9 cellular contexts compared by ENCODE assay signal in genomic region chr10:132570771-132571564, GRCh38. TPM values are rescaled to one million over a fixed set of nuclear protein-coding genes. Genes with fewer than 3 reads are reported as not detected.
A peak's percentile ranks its signal among the peaks of the same experiment; 100 is the strongest.
DNase-seq lines count a peak whose midpoint lies in the region; ATAC-seq lines count a peak whose summit lies in the region.
"Had no signal": no experiment of that assay in that cellular context is flagged by ENCODE, and none has a peak within 500 bp of the region (broad histone marks: within the 10 kb centered on the region; RNA-seq: fewer than 3 reads in every experiment).

No MANE protein-coding gene starts in this region.

- ATAC-seq in activated T-cell treated with anti-CD3 and anti-CD28 coated beads, Interleukin-2, amount 50 U/mL, for 72 hours (replicated peaks in 1 of 2) = no peak
- ATAC-seq in HG02885 (IDR thresholded peaks at IDR 0.05; ENCODE audit: poor library complexity, unreplicated experiment) (peak; percentile 38), left ventricle myocardium superior (peak; percentile 33)
- no peak for ATAC-seq in activated CD8-positive, alpha-beta memory T cell treated with anti-CD3 and anti-CD28 coated beads, Interleukin-2, amount 10 ng/mL, durations not matched to agents 7 days and 5 days
- ATAC-seq in activated T-helper 17 cell treated with anti-CD3 and anti-CD28 coated beads, Interleukin-2, amount 50 U/mL, for 72 hours (replicated peaks) = no peak

- H3K36me3 Mint-ChIP-seq in activated T-cell treated with anti-CD3 and anti-CD28 coated beads, Interleukin-2, amount 50 U/mL, for 24 hours (ENCODE audit: low read depth) = no peaks in the 10 kb centered on the region
- peaks cover 0 to 2% of the 10 kb centered on the region in 2 donors for H3K36me3 Mint-ChIP-seq in activated T-cell treated with anti-CD3 and anti-CD28 coated beads, Interleukin-2, amount 50 U/mL, for 72 hours (ENCODE audit: insufficient read depth in 2 of 2)
- H3K36me3 Mint-ChIP-seq in activated CD8-positive, alpha-beta memory T cell treated with anti-CD3 and anti-CD28 coated beads, Interleukin-2, amount 10 ng/mL, durations not matched to agents 7 days and 5 days = no peaks in the 10 kb centered on the region
- H3K36me3 Mint-ChIP-seq in activated T-helper 17 cell treated with anti-CD3 and anti-CD28 coated beads, Interleukin-2, amount 50 U/mL, for 72 hours (ENCODE audit: low read depth) = peaks cover 16% of the 10 kb centered on the region

- H3K9me3 Mint-ChIP-seq in activated T-cell treated with anti-CD3 and anti-CD28 coated beads, Interleukin-2, amount 50 U/mL, for 24 hours = no peaks in the 10 kb centered on the region
- no peaks in the 10 kb centered on the region for H3K9me3 Mint-ChIP-seq in activated T-cell treated with anti-CD3 and anti-CD28 coated beads, Interleukin-2, amount 50 U/mL, for 72 hours
- no peaks in the 10 kb centered on the region for H3K9me3 Mint-ChIP-seq in activated CD8-positive, alpha-beta memory T cell treated with anti-CD3 and anti-CD28 coated beads, Interleukin-2, amount 10 ng/mL, durations not matched to agents 7 days and 5 days (ENCODE audit: low read depth)
- no peaks in the 10 kb centered on the region for H3K9me3 Mint-ChIP-seq in activated T-helper 17 cell treated with anti-CD3 and anti-CD28 coated beads, Interleukin-2, amount 50 U/mL, for 72 hours
- H3K9me3 Mint-ChIP-seq: CD8-positive, alpha-beta memory T cell had no signal

- intact Hi-C loops in left ventricle myocardium superior (cut with micrococcal nuclease) = no loop called here

- H3K4me3 Mint-ChIP-seq in activated T-cell treated with anti-CD3 and anti-CD28 coated beads, Interleukin-2, amount 50 U/mL, for 24 hours = no peak overlapping the region
- H3K4me3 Mint-ChIP-seq in activated T-cell treated with anti-CD3 and anti-CD28 coated beads, Interleukin-2, amount 50 U/mL, for 72 hours = no peak overlapping the region
- no peak overlapping the region for H3K4me3 Mint-ChIP-seq in activated CD8-positive, alpha-beta memory T cell treated with anti-CD3 and anti-CD28 coated beads, Interleukin-2, amount 10 ng/mL, durations not matched to agents 7 days and 5 days
- H3K4me3 Mint-ChIP-seq in activated T-helper 17 cell treated with anti-CD3 and anti-CD28 coated beads, Interleukin-2, amount 50 U/mL, for 72 hours = no peak overlapping the region

- H3K27me3 Mint-ChIP-seq in activated T-cell treated with anti-CD3 and anti-CD28 coated beads, Interleukin-2, amount 50 U/mL, for 24 hours = no peaks in the 10 kb centered on the region
- H3K27me3 Mint-ChIP-seq in activated T-cell treated with anti-CD3 and anti-CD28 coated beads, Interleukin-2, amount 50 U/mL, for 72 hours (ENCODE audit: low read depth) = no peaks in the 10 kb centered on the region
- H3K27me3 Mint-ChIP-seq in activated CD8-positive, alpha-beta memory T cell treated with anti-CD3 and anti-CD28 coated beads, Interleukin-2, amount 10 ng/mL, durations not matched to agents 7 days and 5 days = peaks cover 11% of the 10 kb centered on the region
- no peaks in the 10 kb centered on the region for H3K27me3 Mint-ChIP-seq in activated T-helper 17 cell treated with anti-CD3 and anti-CD28 coated beads, Interleukin-2, amount 50 U/mL, for 72 hours
- H3K27me3 Mint-ChIP-seq: CD8-positive, alpha-beta memory T cell had no signal

- CTCF ChIA-PET in activated CD8-positive, alpha-beta memory T cell treated with anti-CD3 and anti-CD28 coated beads, Interleukin-2, amount 10 ng/mL, durations not matched to agents 7 days and 5 days (lab: Charles Lee) = interaction anchor here (1.1 to 1.9 kb wide), 4 partner anchors 20 to 53 kb away, joined by 3 to 10 read pairs (median 4); no protein-coding TSS in a partner anchor

- H3K4me1 Mint-ChIP-seq in activated T-cell treated with anti-CD3 and anti-CD28 coated beads, Interleukin-2, amount 50 U/mL, for 24 hours (ENCODE audit: low read depth) = peaks cover 14% of the 10 kb centered on the region
- H3K4me1 Mint-ChIP-seq in activated T-cell treated with anti-CD3 and anti-CD28 coated beads, Interleukin-2, amount 50 U/mL, for 72 hours (ENCODE audit: low read depth) = peaks cover 2% of the 10 kb centered on the region
- H3K4me1 Mint-ChIP-seq in activated CD8-positive, alpha-beta memory T cell treated with anti-CD3 and anti-CD28 coated beads, Interleukin-2, amount 10 ng/mL, durations not matched to agents 7 days and 5 days = peaks cover under 1% of the 10 kb centered on the region
- peaks cover 15% of the 10 kb centered on the region for H3K4me1 Mint-ChIP-seq in activated T-helper 17 cell treated with anti-CD3 and anti-CD28 coated beads, Interleukin-2, amount 50 U/mL, for 72 hours

- no peak for DNase-seq in activated T-cell treated with anti-CD3 and anti-CD28 coated beads, Interleukin-2, amount 50 U/mL, for 24 hours
- DNase-seq in activated T-cell treated with anti-CD3 and anti-CD28 coated beads, Interleukin-2, amount 50 U/mL, for 72 hours = no peak
- peak; percentile 14 to 64 for DNase-seq in NCI-H526 (lab: John Stamatoyannopoulos, UW)
- peak; percentile 64 for DNase-seq in left ventricle myocardium superior
- DNase-seq in activated CD8-positive, alpha-beta memory T cell treated with anti-CD3 and anti-CD28 coated beads, Interleukin-2, amount 10 ng/mL, durations not matched to agents 7 days and 5 days = no peak
- no peak for DNase-seq in T1000 (lab: John Stamatoyannopoulos, UW)

- H3K27ac Mint-ChIP-seq in activated T-cell treated with anti-CD3 and anti-CD28 coated beads, Interleukin-2, amount 50 U/mL, for 24 hours = peak overlapping the region; percentile 88
- H3K27ac Mint-ChIP-seq in activated T-cell treated with anti-CD3 and anti-CD28 coated beads, Interleukin-2, amount 50 U/mL, for 72 hours = no peak overlapping the region
- no peak overlapping the region for H3K27ac Mint-ChIP-seq in activated CD8-positive, alpha-beta memory T cell treated with anti-CD3 and anti-CD28 coated beads, Interleukin-2, amount 10 ng/mL, durations not matched to agents 7 days and 5 days
- no peak overlapping the region for H3K27ac Mint-ChIP-seq in activated T-helper 17 cell treated with anti-CD3 and anti-CD28 coated beads, Interleukin-2, amount 50 U/mL, for 72 hours

RNA-seq across cellular contexts. Expression of gene INPP5A, which starts 33.4 kb away (rescaled TPM):
- total RNA-seq in activated T-cell treated with anti-CD3 and anti-CD28 coated beads, Interleukin-2, amount 50 U/mL, for 72 hours = 10 to 100 TPM; 11.0 to 14.9 TPM
- 108 TPM for total RNA-seq in left ventricle myocardium superior
- total RNA-seq in activated CD8-positive, alpha-beta memory T cell treated with anti-CD3 and anti-CD28 coated beads, Interleukin-2, amount 10 ng/mL, durations not matched to agents 7 days and 5 days = 1 to 10 TPM; 6.6 to 7.0 TPM
- total RNA-seq in activated T-helper 17 cell treated with anti-CD3 and anti-CD28 coated beads, Interleukin-2, amount 50 U/mL, for 72 hours = 1 to 10 TPM; 4.3 to 5.6 TPM

Comparison
In these comparisons a context has a peak if more than half of its experiments do, and no peak if none do; other contexts are left out.
1. DNase-seq: peak in NCI-H526 (2 of 2) and left ventricle myocardium superior (single experiment); none in activated T-cell treated with anti-CD3 and anti-CD28 coated beads, Interleukin-2, amount 50 U/mL, for 24 hours (single experiment), activated T-cell treated with anti-CD3 and anti-CD28 coated beads, Interleukin-2, amount 50 U/mL, for 72 hours (0 of 2), activated CD8-positive, alpha-beta memory T cell treated with anti-CD3 and anti-CD28 coated beads, Interleukin-2, amount 10 ng/mL, durations not matched to agents 7 days and 5 days (single experiment) and T1000 (single experiment).
2. ATAC-seq: peak in HG02885 (single experiment) and left ventricle myocardium superior (single experiment); none in activated T-cell treated with anti-CD3 and anti-CD28 coated beads, Interleukin-2, amount 50 U/mL, for 72 hours (0 of 2), activated CD8-positive, alpha-beta memory T cell treated with anti-CD3 and anti-CD28 coated beads, Interleukin-2, amount 10 ng/mL, durations not matched to agents 7 days and 5 days (single experiment) and activated T-helper 17 cell treated with anti-CD3 and anti-CD28 coated beads, Interleukin-2, amount 50 U/mL, for 72 hours (single experiment).